ENCODE assay signal across 25 cellular contexts in genomic region chr15:67329984-67330733, GRCh38.
DNase-seq lines count a peak whose midpoint lies in the region; ATAC-seq, FAIRE-seq and TF ChIP-seq lines count a peak whose summit lies in the region.
"Had no signal": no experiment of that assay in that cellular context is flagged by ENCODE, and none has a peak within 500 bp of the region (broad histone marks: within the 10 kb centered on the region; RNA-seq: fewer than 3 reads in every experiment).

No MANE protein-coding gene starts in this region.

- peaks cover 2% of the 10 kb centered on the region for H3K36me3 Mint-ChIP-seq in osteocyte (ENCODE audit: unreplicated experiment)

- no peak overlapping the region for H3K27ac Mint-ChIP-seq in osteocyte (ENCODE audit: unreplicated experiment)
- H3K27ac Mint-ChIP-seq: CD4-positive, alpha-beta T cell; T-helper 1 cell treated with Interleukin-12 subunit alpha and Interleukin-12 subunit beta and Interleukin-4 antibody, amounts not matched to agents 30 μg/mL and 1 μg/mL, for 36 hours had no signal

- no peak for TF ChIP-seq POLR2A in GM12891 (IDR thresholded peaks at IDR 0.05; ENCODE audit: low read depth, low read length)

- no peak overlapping the region for H3K4me3 Mint-ChIP-seq in osteocyte (ENCODE audit: unreplicated experiment)
- H3K4me3 Mint-ChIP-seq: CD4-positive, alpha-beta T cell; T-helper 1 cell treated with Interleukin-12 subunit alpha and Interleukin-12 subunit beta and Interleukin-4 antibody, amounts not matched to agents 30 μg/mL and 1 μg/mL, for 36 hours had no signal

- TF ChIP-seq CTCF in fibroblast of the aortic adventitia (IDR thresholded peaks at IDR 0.05; ENCODE audit: insufficient read depth, low read length), result no peak
- TF ChIP-seq CTCF in osteocyte (IDR thresholded peaks at IDR 0.05), result no peak

- FAIRE-seq in GM12891 (lab: Jason Lieb, UNC), result no peak
- FAIRE-seq: GM12892, RCC 7860 had no signal

- ATAC-seq in HG03196 (IDR thresholded peaks at IDR 0.05; ENCODE audit: unreplicated experiment), result no peak
- ATAC-seq: HCT116, Right ventricle myocardium inferior had no signal

- peaks cover 7% of the 10 kb centered on the region for H3K9me3 Mint-ChIP-seq in osteocyte (ENCODE audit: unreplicated experiment)
- H3K9me3 Mint-ChIP-seq: T-helper 1 cell treated with Interleukin-12 subunit alpha and Interleukin-12 subunit beta and Interleukin-4 antibody, amounts not matched to agents 30 μg/mL and 1 μg/mL, for 36 hours had no signal

- DNase-seq in GM12891 (ENCODE audit: insufficient read length, low spot score) (no peak), NCI-H226 (peak; percentile 58), astrocyte of the hippocampus (ENCODE audit: low read depth, low spot score) (peak; percentile 6), fibroblast of the aortic adventitia (ENCODE audit: low read depth) (peak; percentile 7), osteocyte (ENCODE audit: extremely low spot score, unreplicated experiment) (no peak), NCI-H82 treated with DMSO at 0.1 percent for 48 hours (lab: John Stamatoyannopoulos, UW; ENCODE audit: unreplicated experiment) (no peak), NCI-H1092 treated with DMSO at 0.1 percent for 48 hours (lab: John Stamatoyannopoulos, UW) (no peak)
- DNase-seq: Caco-2; CD4-positive, alpha-beta T cell; DMS 273 treated with DMSO at 0.1 percent for 48 hours; DND-41; GOT3; MM.1S; NCI-H1417; NCI-H1694 treated with DMSO at 0.1 percent for 48 hours; NCI-H2081 treated with DMSO at 0.1 percent for 48 hours; NCI-H510A had no signal

- peaks cover 6% of the 10 kb centered on the region for H3K27me3 Mint-ChIP-seq in osteocyte (ENCODE audit: unreplicated experiment)
- H3K27me3 Mint-ChIP-seq: CD4-positive, alpha-beta T cell had no signal

- H3K4me3 ChIP-seq in fibroblast of the aortic adventitia (ENCODE audit: low read depth, low read length), result no peak overlapping the region
- H3K4me3 ChIP-seq: BLaER1, SJSA1 had no signal

- H3K4me1 Mint-ChIP-seq in osteocyte (ENCODE audit: unreplicated experiment), result no peaks in the 10 kb centered on the region

TF ChIP-seq in GM12891, 5 proteins besides CTCF, POLR2A, EP300 and RAD21:
- TF ChIP-seq PAX5 (IDR thresholded peaks at IDR 0.05; ENCODE audit: insufficient read depth, low read length, severe bottlenecking), result no peak
- TF ChIP-seq POLR2AphosphoS5 (IDR thresholded peaks at IDR 0.05; ENCODE audit: low read depth, low read length), result no peak
- peak; percentile 27; the same call in 1 of the 2 replicates for TF ChIP-seq SPI1 (IDR thresholded peaks at IDR 0.05; ENCODE audit: low read depth, low read length)
TF ChIP-seq in GM12891: peak in this region for 1.

Comparison
In these comparisons a context has a peak if more than half of its experiments do, and no peak if none do; other contexts are left out.
1. DNase-seq: peak in NCI-H226 (single experiment), astrocyte of the hippocampus (single experiment) and fibroblast of the aortic adventitia (single experiment); none in GM12891 (single experiment), osteocyte (single experiment), NCI-H82 treated with DMSO at 0.1 percent for 48 hours (single experiment) and NCI-H1092 treated with DMSO at 0.1 percent for 48 hours (single experiment).